6 cellular contexts compared by ENCODE assay signal in genomic region chr6:169702640-169703246, GRCh38. TPM values are rescaled to one million over a fixed set of nuclear protein-coding genes. Genes with fewer than 3 reads are reported as not detected.
DNase-seq lines count a peak whose midpoint lies in the region; ATAC-seq and TF ChIP-seq lines count a peak whose summit lies in the region.

No MANE protein-coding gene starts in this region.

- WGBS in upper lobe of left lung, 2 donors, result 4 to 7% methylated on average over 12 to 21 of the region's 41 CpGs

- peaks cover 37 to 47% (median 41%) of the 10 kb centered on the region in 4 donors for H3K4me1 ChIP-seq in upper lobe of left lung

- TF ChIP-seq CTCF in upper lobe of left lung (IDR thresholded peaks at IDR 0.05), result no peak

- H3K9me3 ChIP-seq in upper lobe of left lung, result no peaks in the 10 kb centered on the region

- peak overlapping the region; percentile 74 to 99 (median 94) for H3K4me3 ChIP-seq in upper lobe of left lung

- peak overlapping the region; percentile 93 to 97 (median 94) for H3K27ac ChIP-seq in upper lobe of left lung

- TF ChIP-seq EP300 in upper lobe of left lung (IDR thresholded peaks at IDR 0.05), result no peak

- intact Hi-C loops in left colon (cut with DNase I, micrococcal nuclease), result no loop called here

- no peak for TF ChIP-seq POLR2A in upper lobe of left lung (IDR thresholded peaks at IDR 0.05)

- no peaks in the 10 kb centered on the region for H3K27me3 ChIP-seq in upper lobe of left lung

- H3K36me3 ChIP-seq in upper lobe of left lung, result peaks cover 0 to 5% (median 0%) of the 10 kb centered on the region in 4 donors

- peak; percentile 68 to 71 for DNase-seq in activated T-cell treated with anti-CD3 and anti-CD28 coated beads, Interleukin-2, amount 50 U/mL, for 48 hours
- DNase-seq in left colon (peak in 1 of 2 donors; percentile 54), upper lobe of left lung (peak; percentile 46 to 88), SKM-1 (lab: John Stamatoyannopoulos, UW; ENCODE audit: unreplicated experiment) (no peak)

- ATAC-seq in GM19438 (IDR thresholded peaks at IDR 0.05; ENCODE audit: low read depth, unreplicated experiment), result peak; percentile 11
- ATAC-seq in HG03521 (IDR thresholded peaks at IDR 0.05; ENCODE audit: unreplicated experiment), result peak; percentile 12
- ATAC-seq in left colon, result peak; percentile 31
- peak; percentile 23 to 31 for ATAC-seq in upper lobe of left lung (ENCODE audit: low FRiP score in 2 of 2)

RNA-seq across cellular contexts. Expression of gene C6orf120, which starts 0.8 kb away (rescaled TPM):
- total RNA-seq in left colon (10 to 100 TPM; 25.2 to 32.7 TPM), upper lobe of left lung (10 to 100 TPM; 16.8 to 33.5 (median 26.9) TPM)

RNA-seq across cellular contexts. Expression of gene WDR27, which starts 0.9 kb away (rescaled TPM):
- total RNA-seq in left colon (10 to 100 TPM; 33.4 to 46.9 TPM), upper lobe of left lung (10 to 100 TPM; 20.1 to 80.7 (median 40.3) TPM)

RNA-seq across cellular contexts. Expression of gene PHF10, which starts 21.6 kb away (rescaled TPM):
- total RNA-seq in left colon (10 to 100 TPM; 29.0 to 29.6 TPM), upper lobe of left lung (10 to 100 TPM; 30.0 to 79.2 (median 42.4) TPM)

RNA-seq across cellular contexts. Expression of gene DYNLT2, which starts 48.6 kb away (rescaled TPM):
- total RNA-seq in left colon (1 to 10 TPM; 1.3 to 1.6 TPM), upper lobe of left lung (1 to 10 TPM in 5 of 6 donors, under 1 TPM in 1; 0.89 to 6.3 (median 1.2) TPM)

RNA-seq across cellular contexts. Expression of gene ERMARD, which starts 48.7 kb away (rescaled TPM):
- total RNA-seq in left colon, result 10 to 100 TPM; 15.3 to 16.9 TPM
- total RNA-seq in upper lobe of left lung, result 10 to 100 TPM; 12.6 to 51.3 (median 18.5) TPM
